1 cellular context compared by ENCODE assay signal in the genomic region with DNA sequence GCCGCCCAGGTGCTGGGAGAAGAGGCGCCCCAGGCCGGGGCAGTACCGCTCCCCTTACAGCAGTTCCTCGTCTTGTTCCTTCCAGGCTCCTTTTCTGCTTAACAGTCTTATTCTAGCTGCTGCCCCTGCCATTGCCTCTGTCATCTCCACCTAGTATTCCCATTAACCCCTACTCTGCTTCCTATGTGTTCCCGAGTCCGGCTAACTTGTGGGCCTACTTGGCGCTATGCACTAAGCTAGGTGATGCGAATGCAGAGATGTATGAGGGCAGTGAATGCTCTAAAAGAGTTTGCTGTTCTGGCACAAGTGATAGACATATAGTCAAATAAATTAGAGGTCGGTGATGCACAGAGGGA.
TF ChIP-seq lines count a peak whose summit lies in the region.

No MANE protein-coding gene starts in this region.

TF ChIP-seq in IMR-90, 13 proteins besides CTCF, POLR2A, EP300 and RAD21:
- no peak for TF ChIP-seq FOS (IDR thresholded peaks at IDR 0.05; ENCODE audit: low read depth, low read length)
- TF ChIP-seq MAFK (IDR thresholded peaks at IDR 0.05; ENCODE audit: low read depth, low read length): no peak
- TF ChIP-seq NFE2L2 (IDR thresholded peaks at IDR 0.05; ENCODE audit: low read depth, low read length): no peak
- no peak for TF ChIP-seq CEBPB (IDR thresholded peaks at IDR 0.05; ENCODE audit: low read depth, low read length)
- no peak for TF ChIP-seq MXI1 (IDR thresholded peaks at IDR 0.05; ENCODE audit: borderline replicate concordance, low read depth, low read length)
- TF ChIP-seq CHD1 (IDR thresholded peaks at IDR 0.05; ENCODE audit: low read depth, low read length): no peak
- TF ChIP-seq, protein P1, sequence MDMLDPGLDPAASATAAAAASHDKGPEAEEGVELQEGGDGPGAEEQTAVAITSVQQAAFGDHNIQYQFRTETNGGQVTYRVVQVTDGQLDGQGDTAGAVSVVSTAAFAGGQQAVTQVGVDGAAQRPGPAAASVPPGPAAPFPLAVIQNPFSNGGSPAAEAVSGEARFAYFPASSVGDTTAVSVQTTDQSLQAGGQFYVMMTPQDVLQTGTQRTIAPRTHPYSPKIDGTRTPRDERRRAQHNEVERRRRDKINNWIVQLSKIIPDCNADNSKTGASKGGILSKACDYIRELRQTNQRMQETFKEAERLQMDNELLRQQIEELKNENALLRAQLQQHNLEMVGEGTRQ (IDR thresholded peaks at IDR 0.05; ENCODE audit: low read depth, low read length): no peak
- TF ChIP-seq, protein P2, sequence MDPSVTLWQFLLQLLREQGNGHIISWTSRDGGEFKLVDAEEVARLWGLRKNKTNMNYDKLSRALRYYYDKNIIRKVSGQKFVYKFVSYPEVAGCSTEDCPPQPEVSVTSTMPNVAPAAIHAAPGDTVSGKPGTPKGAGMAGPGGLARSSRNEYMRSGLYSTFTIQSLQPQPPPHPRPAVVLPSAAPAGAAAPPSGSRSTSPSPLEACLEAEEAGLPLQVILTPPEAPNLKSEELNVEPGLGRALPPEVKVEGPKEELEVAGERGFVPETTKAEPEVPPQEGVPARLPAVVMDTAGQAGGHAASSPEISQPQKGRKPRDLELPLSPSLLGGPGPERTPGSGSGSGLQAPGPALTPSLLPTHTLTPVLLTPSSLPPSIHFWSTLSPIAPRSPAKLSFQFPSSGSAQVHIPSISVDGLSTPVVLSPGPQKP (IDR thresholded peaks at IDR 0.05; ENCODE audit: borderline replicate concordance, low read depth, low read length): no peak
- no peak for TF ChIP-seq RFX5 (IDR thresholded peaks at IDR 0.05; ENCODE audit: low read depth, low read length)
- no peak for TF ChIP-seq MAZ (IDR thresholded peaks at IDR 0.05; ENCODE audit: borderline replicate concordance, low read depth, low read length)
- no peak for TF ChIP-seq SMC3 (IDR thresholded peaks at IDR 0.05; ENCODE audit: low read depth, low read length)
- TF ChIP-seq RCOR1 (IDR thresholded peaks at IDR 0.05; ENCODE audit: insufficient replicate concordance, low read length): no peak
